26 cellular contexts compared by ENCODE assay signal in the genomic region with DNA sequence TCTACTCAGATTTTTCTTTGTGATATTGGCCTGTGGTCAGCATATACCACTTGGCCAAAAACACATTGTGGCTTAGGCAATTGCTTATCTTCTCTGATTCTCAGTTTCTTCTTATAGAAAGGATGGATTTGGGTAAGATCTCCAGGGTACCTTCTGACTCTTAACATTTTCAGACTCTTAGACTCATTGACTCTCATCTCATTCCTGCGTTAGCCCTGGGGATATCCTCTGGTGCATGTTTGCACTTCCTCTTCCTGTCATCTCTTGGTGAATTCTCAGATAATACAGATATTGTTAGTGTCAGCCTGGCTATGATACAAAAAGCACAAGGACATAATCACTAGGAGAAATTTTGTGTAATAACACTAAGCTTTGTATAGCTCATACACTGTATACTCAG.
"Had no signal": no experiment of that assay in that cellular context is flagged by ENCODE, and none has a peak within 500 bp of the region (broad histone marks: within the 10 kb centered on the region; RNA-seq: fewer than 3 reads in every experiment).

No MANE protein-coding gene starts in this region.

- H3K4me1 Mint-ChIP-seq: activated B cell treated with CpG ODN at 0.5 μM for 24 hours; activated naive CD4-positive, alpha-beta T cell treated with anti-CD3 and anti-CD28 coated beads, Interleukin-2, amount 10 ng/mL, durations not matched to agents 7 days and 5 days; activated naive CD8-positive, alpha-beta T cell treated with anti-CD3 and anti-CD28 coated beads, Interleukin-2, amount 10 ng/mL, durations not matched to agents 7 days and 5 days; brain had no signal

- H3K4me3 Mint-ChIP-seq: activated B cell treated with CpG ODN at 0.5 μM for 24 hours; activated CD4-positive, alpha-beta memory T cell treated with anti-CD3 and anti-CD28 coated beads for 36 hours; activated naive CD4-positive, alpha-beta T cell treated with anti-CD3 and anti-CD28 coated beads, Interleukin-2, amount 10 ng/mL, durations not matched to agents 7 days and 5 days; activated naive CD8-positive, alpha-beta T cell treated with anti-CD3 and anti-CD28 coated beads, Interleukin-2, amount 10 ng/mL, durations not matched to agents 7 days and 5 days; activated T-cell treated with anti-CD3 and anti-CD28 coated beads, Interleukin-2, amount 50 U/mL, for 24 hours; activated T-cell treated with anti-CD3 and anti-CD28 coated beads, Interleukin-2, amount 50 U/mL, for 72 hours; brain; T-helper 2 cell treated with Interferon-gamma antibody and Interleukin-4, amounts not matched to agents 5 μg/mL and 100 μg/mL, for 36 hours had no signal

- ATAC-seq: activated CD4-positive, CD25-positive, alpha-beta regulatory T cell treated with anti-CD3 and anti-CD28 coated beads, Interleukin-2, amount 50 U/mL, for 24 hours; activated naive CD4-positive, alpha-beta T cell treated with anti-CD3 and anti-CD28 coated beads, Interleukin-2, amount 50 U/mL, for 72 hours; activated T-cell treated with anti-CD3 and anti-CD28 coated beads, Interleukin-2, amount 50 U/mL, for 72 hours; esophagus mucosa had no signal

- DNase-seq: activated B cell treated with CpG ODN at 0.5 μM for 24 hours; activated CD4-positive, alpha-beta memory T cell treated with anti-CD3 and anti-CD28 coated beads for 36 hours; activated CD4-positive, alpha-beta T cell treated with anti-CD3 and anti-CD28 coated beads for 48 hours; activated CD8-positive, alpha-beta memory T cell treated with anti-CD3 and anti-CD28 coated beads, Interleukin-2, amount 50 U/mL, for 48 hours; activated gamma-delta T cell; activated naive CD4-positive, alpha-beta T cell; activated naive CD4-positive, alpha-beta T cell treated with anti-CD3 and anti-CD28 coated beads, Interleukin-2, amount 10 ng/mL, durations not matched to agents 7 days and 5 days; activated naive CD8-positive, alpha-beta T cell treated with anti-CD3 and anti-CD28 coated beads, Interleukin-2, amount 10 ng/mL, durations not matched to agents 7 days and 5 days; activated T-cell treated with anti-CD3 and anti-CD28 coated beads for 4 hours; activated T-cell treated with anti-CD3 and anti-CD28 coated beads, Interleukin-2, amount 50 U/mL, for 24 hours; activated T-cell treated with anti-CD3 and anti-CD28 coated beads, Interleukin-2, amount 50 U/mL, for 72 hours; central memory CD4-positive, alpha-beta T cell; cerebellar nuclear complex; colonic mucosa; effector CD8-positive, alpha-beta T cell; foreskin fibroblast; head of caudate nucleus; hippocampal formation; T1000; WERI-Rb-1 had no signal

- H3K27me3 Mint-ChIP-seq: activated B cell treated with CpG ODN at 0.5 μM for 24 hours; activated CD4-positive, alpha-beta memory T cell treated with anti-CD3 and anti-CD28 coated beads for 36 hours; activated naive CD4-positive, alpha-beta T cell treated with anti-CD3 and anti-CD28 coated beads, Interleukin-2, amount 10 ng/mL, durations not matched to agents 7 days and 5 days; activated naive CD8-positive, alpha-beta T cell treated with anti-CD3 and anti-CD28 coated beads, Interleukin-2, amount 10 ng/mL, durations not matched to agents 7 days and 5 days; activated T-cell treated with anti-CD3 and anti-CD28 coated beads, Interleukin-2, amount 50 U/mL, for 24 hours; brain had no signal

- H3K36me3 Mint-ChIP-seq: activated CD4-positive, alpha-beta memory T cell treated with anti-CD3 and anti-CD28 coated beads for 36 hours; activated naive CD4-positive, alpha-beta T cell treated with anti-CD3 and anti-CD28 coated beads, Interleukin-2, amount 10 ng/mL, durations not matched to agents 7 days and 5 days; activated naive CD4-positive, alpha-beta T cell treated with anti-CD3 and anti-CD28 coated beads, Interleukin-2, amount 50 U/mL, for 72 hours; activated naive CD8-positive, alpha-beta T cell treated with anti-CD3 and anti-CD28 coated beads, Interleukin-2, amount 10 ng/mL, durations not matched to agents 7 days and 5 days; brain had no signal

- H3K9me3 Mint-ChIP-seq: activated naive CD4-positive, alpha-beta T cell treated with anti-CD3 and anti-CD28 coated beads, Interleukin-2, amount 10 ng/mL, durations not matched to agents 7 days and 5 days had no signal

- H3K27ac Mint-ChIP-seq: activated B cell treated with CpG ODN at 0.5 μM for 24 hours; activated CD4-positive, alpha-beta memory T cell treated with anti-CD3 and anti-CD28 coated beads for 36 hours; activated naive CD4-positive, alpha-beta T cell treated with anti-CD3 and anti-CD28 coated beads, Interleukin-2, amount 10 ng/mL, durations not matched to agents 7 days and 5 days; activated naive CD4-positive, alpha-beta T cell treated with anti-CD3 and anti-CD28 coated beads, Interleukin-2, amount 50 U/mL, for 72 hours; activated naive CD8-positive, alpha-beta T cell treated with anti-CD3 and anti-CD28 coated beads, Interleukin-2, amount 10 ng/mL, durations not matched to agents 7 days and 5 days; activated T-cell treated with anti-CD3 and anti-CD28 coated beads, Interleukin-2, amount 50 U/mL, for 24 hours; activated T-cell treated with anti-CD3 and anti-CD28 coated beads, Interleukin-2, amount 50 U/mL, for 72 hours; brain; T-helper 2 cell treated with Interferon-gamma antibody and Interleukin-4, amounts not matched to agents 5 μg/mL and 100 μg/mL, for 36 hours had no signal

- FAIRE-seq: frontal cortex had no signal
